In genomic region chr1:90964444-90965035, GRCh38 we compare ENCODE assay signal across 8 cellular contexts. TPM values are rescaled to one million over a fixed set of nuclear protein-coding genes. Genes with fewer than 3 reads are reported as not detected.
A peak's percentile ranks its signal among the peaks of the same experiment; 100 is the strongest.
DNase-seq lines count a peak whose midpoint lies in the region; ATAC-seq, FAIRE-seq and TF ChIP-seq lines count a peak whose summit lies in the region.

No MANE protein-coding gene starts in this region.

- H3K36me3 ChIP-seq in A673 (ENCODE audit: insufficient read depth, low read length, poor library complexity, severe bottlenecking), result no peaks in the 10 kb centered on the region

- peak; percentile 75 for TF ChIP-seq CTCF in A673 (conservative IDR thresholded peaks at IDR 0.05; ENCODE audit: low read depth, low read length)
- peak; percentile 12 for TF ChIP-seq CTCF in foreskin fibroblast (IDR thresholded peaks at IDR 0.05; ENCODE audit: low read depth, low read length)

- no peaks in the 10 kb centered on the region for H3K4me1 ChIP-seq in A673 (ENCODE audit: insufficient read depth, low read length, poor library complexity, severe bottlenecking)

- no TSS peak for BruUV-seq in A673 (replicated peaks; lab: Mats Ljungman, UMichigan)

- peaks cover under 1% of the 10 kb centered on the region for H3K9me3 ChIP-seq in A673 (ENCODE audit: low read depth, low read length, poor library complexity, severe bottlenecking)

- POLR2A ChIA-PET in A673 (lab: Charles Lee; ENCODE audit: low non-redundant PET), result no interaction called here

- H3K4me3 ChIP-seq in A673 (ENCODE audit: low read depth, low read length, poor library complexity, severe bottlenecking), result no peak overlapping the region
- no peak overlapping the region for H3K4me3 ChIP-seq in foreskin fibroblast (ENCODE audit: low read depth in 1 of 2, low read length in 2 of 2)

- DNase-seq in A673 (ENCODE audit: low spot score) (peak; percentile 56), RCC 7860 (ENCODE audit: low spot score) (peak; percentile 22), foreskin fibroblast (peak in 1 of 2 donors; percentile 21), CD1c-positive myeloid dendritic cell (ENCODE audit: extremely low spot score) (no peak), NCI-H187 (lab: John Stamatoyannopoulos, UW) (no peak), AG20443 (ENCODE audit: low spot score) (no peak)

- intact Hi-C loops in A673 (cut with micrococcal nuclease; ENCODE audit: unreplicated experiment), result loop anchor here (1.0 to 5.0 kb wide), 2 partner anchors 241 to 347 kb away; no protein-coding TSS in a partner anchor

- H3K27ac ChIP-seq in A673 (ENCODE audit: low read depth, low read length, poor library complexity, severe bottlenecking), result no peak overlapping the region

- FAIRE-seq in RCC 7860 (lab: Jason Lieb, UNC), result peak; percentile 91

- no peaks in the 10 kb centered on the region for H3K27me3 ChIP-seq in A673 (replicated peaks; ENCODE audit: insufficient read depth, low read depth, low read length, poor library complexity)

- CTCF ChIA-PET in A673 (lab: Charles Lee), result interaction anchor here (0.6 to 1.9 kb wide), 6 partner anchors 10 to 385 kb away, joined by 3 to 16 read pairs (median 3); no protein-coding TSS in a partner anchor

- ATAC-seq in GM18907 (IDR thresholded peaks at IDR 0.05; ENCODE audit: unreplicated experiment), result peak; percentile 49
- ATAC-seq in GM19463 (IDR thresholded peaks at IDR 0.05; ENCODE audit: unreplicated experiment), result no peak

RNA-seq across cellular contexts. Expression of gene ZNF644, which starts 57.3 kb away (rescaled TPM):
- total RNA-seq in A673 (2021), result 69.6 and 80.4 TPM in 2 replicates

Comparison
In these comparisons a context has a peak if more than half of its experiments do, and no peak if none do; other contexts are left out.
1. DNase-seq: peak in A673 (single experiment) and RCC 7860 (single experiment); none in CD1c-positive myeloid dendritic cell (single experiment), NCI-H187 (0 of 2) and AG20443 (single experiment).